10 cellular contexts compared by ENCODE assay signal in the genomic region with DNA sequence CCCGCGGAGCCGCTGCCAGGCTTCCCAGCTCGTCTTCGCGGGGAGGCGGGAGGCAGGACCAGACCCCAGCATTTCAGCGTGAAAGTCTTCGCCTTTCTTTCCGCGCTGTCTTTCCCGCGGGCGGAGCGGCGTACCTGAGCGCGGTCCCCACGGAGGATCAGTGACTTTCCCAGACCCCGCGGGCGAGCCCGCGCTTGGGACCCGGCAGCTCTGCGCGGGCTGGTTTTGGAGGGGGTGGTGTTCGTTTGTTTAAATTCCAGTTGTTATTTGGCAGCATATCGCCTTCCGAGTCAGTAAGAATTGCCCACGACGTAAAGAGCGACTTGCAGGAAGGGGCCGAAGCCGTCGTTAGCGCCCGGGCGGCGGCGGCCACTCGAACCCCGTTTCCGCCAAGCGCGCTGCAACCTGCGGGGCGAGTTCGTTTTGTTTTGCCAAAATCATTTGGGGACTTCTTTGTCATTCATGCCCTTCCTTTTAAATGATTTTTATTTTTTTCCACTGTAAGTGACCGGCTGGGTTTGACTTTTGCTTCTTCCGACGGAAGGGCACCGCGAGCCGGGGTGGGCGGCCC.
A peak's percentile ranks its signal among the peaks of the same experiment; 100 is the strongest.
DNase-seq lines count a peak whose midpoint lies in the region; ATAC-seq and TF ChIP-seq lines count a peak whose summit lies in the region.
"Had no signal": no experiment of that assay in that cellular context is flagged by ENCODE, and none has a peak within 500 bp of the region (broad histone marks: within the 10 kb centered on the region; RNA-seq: fewer than 3 reads in every experiment).

No MANE protein-coding gene starts in this region.

- H3K4me3 Mint-ChIP-seq in IgD-negative memory B cell, result peak overlapping the region; percentile 69 to 93 (median 90)

- no peaks in the 10 kb centered on the region for H3K9me2 ChIP-seq in OCI-LY7 (ENCODE audit: insufficient read depth, low read length)

- H3K79me1 ChIP-seq in neuronal stem cell (ENCODE audit: low read depth, low read length), result no peaks in the 10 kb centered on the region

- no peak overlapping the region for H2BK120ac ChIP-seq in neuronal stem cell (ENCODE audit: low read depth, low read length)

- H3K27ac Mint-ChIP-seq in IgD-negative memory B cell, result no peak overlapping the region

- H3K4me3 ChIP-seq in AG04449 (ENCODE audit: low read depth, low read length) (peak overlapping the region; percentile 15), ectodermal cell (ENCODE audit: insufficient read depth, low read depth, low read length) (peak overlapping the region; percentile 22), neuronal stem cell (ENCODE audit: low read length in 2 of 2) (peak overlapping the region in 1 of 2 donors; percentile 42), OCI-LY7 (ENCODE audit: low read depth, low read length, poor library complexity, severe bottlenecking) (no peak overlapping the region)

- no peak overlapping the region for H3K14ac ChIP-seq in neuronal stem cell (ENCODE audit: low read length)

- H3K27ac ChIP-seq in ectodermal cell (ENCODE audit: insufficient read depth, low read depth, low read length, poor library complexity, severe bottlenecking) (peak overlapping the region; percentile 76), neuronal stem cell (replicated peaks; ENCODE audit: low read length) (no peak overlapping the region), OCI-LY7 (ENCODE audit: low read depth, low read length, poor library complexity, severe bottlenecking) (no peak overlapping the region)

- peaks cover 49% of the 10 kb centered on the region for H3K27me3 ChIP-seq in ectodermal cell (ENCODE audit: control insufficient read depth, insufficient read depth, low read length, poor library complexity, severe bottlenecking)
- peaks cover 0 to 18% (median 0%) of the 10 kb centered on the region in 3 experiments for H3K27me3 ChIP-seq in neuronal stem cell (ENCODE audit: control insufficient read depth in 3 of 3, insufficient read depth in 3 of 3, low read depth in 1 of 3, low read length in 3 of 3)

- POLR2A ChIA-PET in AG04449 (lab: Yijun Ruan, JAX), result no interaction called here
- POLR2A ChIA-PET in OCI-LY7 (lab: Charles Lee), result no interaction called here

- H2BK5ac ChIP-seq in neuronal stem cell (ENCODE audit: low read length), result no peak overlapping the region

- H3K27me3 Mint-ChIP-seq in IgD-negative memory B cell, result peaks cover 55% of the 10 kb centered on the region

- H3K9me3 Mint-ChIP-seq in IgD-negative memory B cell, result peaks cover 0 to 3% (median 0%) of the 10 kb centered on the region in 3 donors

- DNase-seq in AG04449 (ENCODE audit: low read depth, low spot score), result no peak
- DNase-seq in neuronal stem cell (ENCODE audit: low spot score), result no peak
- DNase-seq in OCI-LY7 (ENCODE audit: low spot score), result no peak
- DNase-seq in NCI-H2171 treated with DMSO at 0.1 percent for 48 hours (lab: John Stamatoyannopoulos, UW), result no peak
- DNase-seq: activated CD4-positive, CD25-positive, alpha-beta regulatory T cell; NCI-H1694 treated with DMSO at 0.1 percent for 48 hours had no signal

- H3K18ac ChIP-seq in neuronal stem cell (ENCODE audit: low read length), result peak overlapping the region; percentile 87

- H4K91ac ChIP-seq in neuronal stem cell (ENCODE audit: low read depth, low read length, poor library complexity), result no peak overlapping the region

- peaks cover 11 to 26% (median 19%) of the 10 kb centered on the region in 3 donors for H3K4me1 Mint-ChIP-seq in IgD-negative memory B cell

- H3K23ac ChIP-seq in neuronal stem cell (ENCODE audit: low read depth, low read length, poor library complexity), result peak overlapping the region; percentile 18

- H4K8ac ChIP-seq in neuronal stem cell (ENCODE audit: low read depth, low read length), result no peak overlapping the region

- H3K4ac ChIP-seq in neuronal stem cell (ENCODE audit: low read length), result no peak overlapping the region

- no peak for ATAC-seq in esophagus mucosa
- no peak for ATAC-seq in HG02642 (IDR thresholded peaks at IDR 0.05; ENCODE audit: poor library complexity, unreplicated experiment)

- peak overlapping the region; percentile 25 for H2AK5ac ChIP-seq in neuronal stem cell (ENCODE audit: low read depth, low read length)

- H3K36me3 ChIP-seq in ectodermal cell (ENCODE audit: control insufficient read depth, insufficient read depth, low read length), result no peaks in the 10 kb centered on the region
- no peaks in the 10 kb centered on the region for H3K36me3 ChIP-seq in neuronal stem cell (replicated peaks in 1 of 2; ENCODE audit: control insufficient read depth in 2 of 2, insufficient read depth in 2 of 2, low read length in 2 of 2)
- H3K36me3 ChIP-seq in OCI-LY7 (ENCODE audit: insufficient read depth, low read length), result no peaks in the 10 kb centered on the region

- no TSS peak for BruUV-seq in OCI-LY7 (replicated peaks; lab: Mats Ljungman, UMichigan)

- H3K9me3 ChIP-seq in ectodermal cell (ENCODE audit: control insufficient read depth, low read length) (no peaks in the 10 kb centered on the region), neuronal stem cell (replicated peaks in 1 of 2; ENCODE audit: control insufficient read depth in 2 of 2, insufficient read depth in 1 of 2, low read depth in 1 of 2, low read length in 2 of 2) (peaks cover 0 to 12% of the 10 kb centered on the region in 2 donors), OCI-LY7 (ENCODE audit: low read length) (no peaks in the 10 kb centered on the region)

- WGBS in ectodermal cell, 2 experiments, result 37 to 45% methylated on average over 56 of the region's 56 CpGs
- no CpG with 5 or more reads among the region's 56 CpGs for WGBS in neuronal stem cell (ENCODE audit: extremely low coverage in 2 of 2, insufficient read length in 2 of 2, insufficient replicate concordance in 1 of 2), 2 donors

- CTCF ChIA-PET in AG04449 (lab: Yijun Ruan, JAX) (no interaction called here), OCI-LY7 (lab: Charles Lee; ENCODE audit: unreplicated experiment) (no interaction called here)

- no peaks in the 10 kb centered on the region for H3K79me2 ChIP-seq in OCI-LY7 (ENCODE audit: insufficient read depth, low read depth, low read length)

- peaks cover 2% of the 10 kb centered on the region for H3K36me3 Mint-ChIP-seq in IgD-negative memory B cell

- peak overlapping the region; percentile 66 for H2BK12ac ChIP-seq in neuronal stem cell (ENCODE audit: low read length)

- peaks cover 34% of the 10 kb centered on the region for H3K4me1 ChIP-seq in ectodermal cell (ENCODE audit: control insufficient read depth, insufficient read depth, low read length)
- peaks cover 11 to 12% of the 10 kb centered on the region in 2 donors for H3K4me1 ChIP-seq in neuronal stem cell (ENCODE audit: control insufficient read depth in 2 of 2, insufficient read depth in 1 of 2, low read depth in 1 of 2, low read length in 2 of 2)
- H3K4me1 ChIP-seq in OCI-LY7 (ENCODE audit: insufficient read depth, low read length, poor library complexity, severe bottlenecking), result no peaks in the 10 kb centered on the region

- H2BK15ac ChIP-seq in neuronal stem cell (ENCODE audit: low read length), result peak overlapping the region; percentile 92

- H3K4me2 ChIP-seq in neuronal stem cell (ENCODE audit: insufficient read depth, low read length, poor library complexity, severe bottlenecking), result peak overlapping the region; percentile 53
- H3K4me2 ChIP-seq in OCI-LY7 (ENCODE audit: low read length), result no peak overlapping the region

- intact Hi-C loops in OCI-LY7 (cut with micrococcal nuclease; ENCODE audit: unreplicated experiment), result no loop called here

- TF ChIP-seq CTCF in AG04449 (IDR thresholded peaks at IDR 0.05; ENCODE audit: insufficient read depth, low read length, missing control alignments), result no peak
- TF ChIP-seq CTCF in OCI-LY7 (conservative IDR thresholded peaks at IDR 0.05; ENCODE audit: low read length), result no peak

- H2AFZ ChIP-seq in neuronal stem cell (ENCODE audit: low read length) (no peak overlapping the region), OCI-LY7 (ENCODE audit: low read length) (no peak overlapping the region)

- no peak overlapping the region for H3K9ac ChIP-seq in neuronal stem cell (ENCODE audit: low read depth, low read length, poor library complexity)

- H4K20me1 ChIP-seq in OCI-LY7 (ENCODE audit: insufficient read depth, low read length), result no peaks in the 10 kb centered on the region
